18 cellular contexts compared by ENCODE assay signal in the genomic region with DNA sequence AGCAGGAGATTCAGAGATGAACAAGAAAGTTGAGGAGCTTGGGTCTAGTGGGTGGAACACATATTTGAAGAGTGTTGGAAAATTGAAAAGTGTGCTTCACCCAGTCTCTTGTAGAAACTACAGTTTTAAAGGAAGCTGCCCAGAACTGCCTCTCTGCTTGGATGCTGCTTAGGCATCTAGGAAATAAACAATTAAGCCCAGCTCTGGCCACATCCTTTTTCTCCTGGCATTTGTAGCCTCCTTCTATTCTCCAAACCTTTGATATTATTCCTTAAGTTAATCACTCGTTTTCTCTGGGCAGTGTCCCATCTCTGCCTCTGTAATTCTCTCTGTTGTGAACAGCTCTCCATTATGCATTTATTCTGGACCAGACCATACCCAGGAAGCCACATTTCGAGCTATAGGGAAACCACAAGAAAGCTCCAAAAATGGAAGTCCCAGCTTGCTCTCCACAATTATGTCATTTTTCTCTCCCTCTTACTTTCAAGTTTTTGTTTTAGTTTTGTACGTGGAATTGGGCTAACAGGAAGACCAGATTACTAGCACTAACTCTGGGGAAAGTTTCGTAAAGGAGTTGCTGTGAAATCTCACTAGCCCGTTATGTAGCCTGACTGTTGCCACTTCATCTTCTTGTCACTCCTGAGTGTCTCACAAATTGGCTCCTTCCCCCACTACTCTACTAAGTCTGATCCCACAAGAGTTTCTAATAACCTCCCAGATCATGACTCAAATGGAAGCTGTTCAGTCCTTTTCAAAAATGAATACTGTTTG.
DNase-seq lines count a peak whose midpoint lies in the region; ATAC-seq, FAIRE-seq and TF ChIP-seq lines count a peak whose summit lies in the region.
"Had no signal": no experiment of that assay in that cellular context is flagged by ENCODE, and none has a peak within 500 bp of the region (broad histone marks: within the 10 kb centered on the region; RNA-seq: fewer than 3 reads in every experiment).

No MANE protein-coding gene starts in this region.

- peaks cover 4% of the 10 kb centered on the region for H3K27me3 Mint-ChIP-seq in endothelial cell (ENCODE audit: unreplicated experiment)

- H3K36me3 ChIP-seq in Loucy (ENCODE audit: insufficient read depth, low read length) (no peaks in the 10 kb centered on the region), hepatocyte (replicated peaks; ENCODE audit: insufficient read depth, low read depth) (no peaks in the 10 kb centered on the region)
- H3K36me3 ChIP-seq: pancreas, SJSA1, tibial nerve had no signal

- no peak overlapping the region for H3K27ac ChIP-seq in hepatocyte
- H3K27ac ChIP-seq: coronary artery, HL-60, pancreas, SJSA1, tibial nerve had no signal

- H4K20me1 ChIP-seq in Loucy (ENCODE audit: insufficient read depth, low read length, poor library complexity, severe bottlenecking) (no peaks in the 10 kb centered on the region), hepatocyte (ENCODE audit: insufficient read depth, poor library complexity, severe bottlenecking) (no peaks in the 10 kb centered on the region)

- H3K4me3 ChIP-seq in Loucy (ENCODE audit: low read length, poor library complexity, severe bottlenecking) (peak overlapping the region; percentile 43), hepatocyte (no peak overlapping the region)
- H3K4me3 ChIP-seq: coronary artery, pancreas, SJSA1, tibial nerve had no signal

- H3K4me2 ChIP-seq in Loucy (ENCODE audit: low read depth, low read length, poor library complexity, severe bottlenecking) (peak overlapping the region; percentile 66), hepatocyte (no peak overlapping the region)

- DNase-seq in kidney glomerular epithelial cell (lab: John Stamatoyannopoulos, UW) (peak; percentile 17), endothelial cell (ENCODE audit: low spot score) (no peak), HTR-8/SVneo (ENCODE audit: insufficient read length, low spot score) (no peak), hepatocyte (ENCODE audit: low spot score) (no peak), NCI-H524 (lab: John Stamatoyannopoulos, UW) (no peak)
- DNase-seq: activated CD8-positive, alpha-beta memory T cell treated with anti-CD3 and anti-CD28 coated beads, Interleukin-2, amount 50 U/mL, for 4 hours; activated naive CD8-positive, alpha-beta T cell treated with anti-CD3 and anti-CD28 coated beads, Interleukin-2, amount 10 ng/mL, durations not matched to agents 7 days and 5 days; CD8-positive, alpha-beta memory T cell; mesendoderm; pancreas; stimulated activated CD4-positive, alpha-beta T cell treated with anti-CD3 and anti-CD28 coated beads, Interleukin-12 subunit alpha, Interleukin-12 subunit beta, amount 100 ng/mL, for 4 hours had no signal

- H3K9ac ChIP-seq in Loucy (ENCODE audit: low read depth, low read length, poor library complexity, severe bottlenecking), result no peak overlapping the region

- H3K9me3 ChIP-seq in Loucy (ENCODE audit: insufficient read depth, low read depth, low read length) (no peaks in the 10 kb centered on the region), hepatocyte (ENCODE audit: low read depth) (no peaks in the 10 kb centered on the region)
- H3K9me3 ChIP-seq: pancreas had no signal

- no peaks in the 10 kb centered on the region for H3F3A ChIP-seq in Loucy (ENCODE audit: low read depth)

- H3K4me1 ChIP-seq in Loucy (ENCODE audit: insufficient read depth, low read length, poor library complexity, severe bottlenecking) (peaks cover 15% of the 10 kb centered on the region), hepatocyte (ENCODE audit: insufficient read depth) (no peaks in the 10 kb centered on the region)
- H3K4me1 ChIP-seq: pancreas, SJSA1, tibial nerve had no signal

- H3K27me3 ChIP-seq in Loucy (ENCODE audit: insufficient read depth, low read length, poor library complexity, severe bottlenecking), result no peaks in the 10 kb centered on the region
- H3K27me3 ChIP-seq in hepatocyte, result no peaks in the 10 kb centered on the region
- H3K27me3 ChIP-seq: pancreas, SJSA1, tibial nerve had no signal

- peaks cover 5% of the 10 kb centered on the region for H3K9me3 Mint-ChIP-seq in endothelial cell (ENCODE audit: unreplicated experiment)
- H3K9me3 Mint-ChIP-seq: activated naive CD8-positive, alpha-beta T cell treated with anti-CD3 and anti-CD28 coated beads, Interleukin-2, amount 10 ng/mL, durations not matched to agents 7 days and 5 days had no signal

- ATAC-seq in GM18868 (IDR thresholded peaks at IDR 0.05; ENCODE audit: unreplicated experiment), result peak; percentile 56
- ATAC-seq in HG02588 (IDR thresholded peaks at IDR 0.05; ENCODE audit: unreplicated experiment), result peak; percentile 51
- ATAC-seq: pancreas had no signal

- H3K4me3 Mint-ChIP-seq in endothelial cell (ENCODE audit: unreplicated experiment), result no peak overlapping the region
- H3K4me3 Mint-ChIP-seq: CD8-positive, alpha-beta memory T cell had no signal

- peaks cover 8% of the 10 kb centered on the region for H3K36me3 Mint-ChIP-seq in endothelial cell (ENCODE audit: low read depth, unreplicated experiment)
- H3K36me3 Mint-ChIP-seq: activated naive CD8-positive, alpha-beta T cell treated with anti-CD3 and anti-CD28 coated beads, Interleukin-2, amount 10 ng/mL, durations not matched to agents 7 days and 5 days; CD8-positive, alpha-beta memory T cell had no signal

- no peak for TF ChIP-seq CTCF in Loucy (conservative IDR thresholded peaks at IDR 0.05; ENCODE audit: low read length)
- no peak for TF ChIP-seq CTCF in endothelial cell (IDR thresholded peaks at IDR 0.05; ENCODE audit: unreplicated experiment)
- no peak for TF ChIP-seq CTCF in hepatocyte (IDR thresholded peaks at IDR 0.05; ENCODE audit: poor library complexity)

- FAIRE-seq in HTR-8/SVneo (lab: Jason Lieb, UNC), result no peak
- FAIRE-seq: pancreas had no signal

- WGBS in hepatocyte (ENCODE audit: low lambda C conversion rate, missing lambda C conversion rate), result 71% methylated on average over 5 of the region's 5 CpGs

- peak overlapping the region; percentile 77 for H2AFZ ChIP-seq in Loucy (ENCODE audit: low read length)
- H2AFZ ChIP-seq in hepatocyte, result no peak overlapping the region

- no peaks in the 10 kb centered on the region for H3K4me1 Mint-ChIP-seq in endothelial cell (ENCODE audit: unreplicated experiment)

- H3K9me2 ChIP-seq in Loucy (replicated peaks; ENCODE audit: low read depth, low read length) (no peaks in the 10 kb centered on the region), hepatocyte (replicated peaks; ENCODE audit: insufficient read depth) (no peaks in the 10 kb centered on the region)

- no peak overlapping the region for H3K27ac Mint-ChIP-seq in endothelial cell (ENCODE audit: unreplicated experiment)
- H3K27ac Mint-ChIP-seq: activated naive CD8-positive, alpha-beta T cell treated with anti-CD3 and anti-CD28 coated beads, Interleukin-2, amount 10 ng/mL, durations not matched to agents 7 days and 5 days; CD8-positive, alpha-beta memory T cell had no signal

- no peaks in the 10 kb centered on the region for H3K79me2 ChIP-seq in Loucy (ENCODE audit: insufficient read depth, low read length)
- H3K79me2 ChIP-seq in hepatocyte, result no peaks in the 10 kb centered on the region
